In the genomic region with DNA sequence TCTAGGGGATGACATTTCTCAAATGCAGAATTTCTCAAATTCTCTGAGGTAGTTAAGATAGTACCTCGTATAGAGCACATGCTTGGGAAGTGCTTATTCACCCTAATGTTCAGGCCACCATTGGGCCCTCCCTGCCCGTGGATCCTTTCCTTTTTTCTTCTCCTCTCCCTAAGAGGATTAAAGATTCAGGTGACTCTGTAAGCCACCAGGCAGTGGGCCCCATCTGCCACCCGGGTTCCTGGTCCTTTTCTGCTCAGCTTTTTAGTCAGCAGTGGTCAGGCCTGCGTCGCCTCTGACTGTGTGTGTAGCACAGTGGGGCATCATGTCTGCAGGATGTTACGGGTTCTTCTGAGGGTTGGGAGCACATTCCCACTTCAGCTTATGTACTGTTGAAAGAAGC, we compare ENCODE assay signal across 32 cellular contexts.
"Had no signal": no experiment of that assay in that cellular context is flagged by ENCODE, and none has a peak within 500 bp of the region (broad histone marks: within the 10 kb centered on the region; RNA-seq: fewer than 3 reads in every experiment).

No MANE protein-coding gene starts in this region.

- H3K4me1 ChIP-seq: adrenal gland, body of pancreas, breast epithelium, SJCRH30 had no signal

- H3K27ac ChIP-seq: adrenal gland, body of pancreas, breast epithelium, SJCRH30, SK-N-MC had no signal

- H3K27me3 Mint-ChIP-seq: activated CD4-positive, alpha-beta memory T cell treated with anti-CD3 and anti-CD28 coated beads for 36 hours; activated CD4-positive, alpha-beta T cell treated with anti-CD3 and anti-CD28 coated beads for 36 hours; activated CD4-positive, alpha-beta T cell treated with anti-CD3 and anti-CD28 coated beads, Interleukin-2, amount 10 ng/mL, durations not matched to agents 7 days and 5 days had no signal

- H3K36me3 Mint-ChIP-seq: activated naive CD4-positive, alpha-beta T cell treated with anti-CD3 and anti-CD28 coated beads, Interleukin-2, amount 50 U/mL, for 72 hours had no signal

- H3K4me3 Mint-ChIP-seq: activated CD4-positive, alpha-beta memory T cell treated with anti-CD3 and anti-CD28 coated beads for 36 hours; activated CD4-positive, alpha-beta T cell treated with anti-CD3 and anti-CD28 coated beads for 36 hours; activated CD4-positive, alpha-beta T cell treated with anti-CD3 and anti-CD28 coated beads, Interleukin-2, amount 10 ng/mL, durations not matched to agents 7 days and 5 days; activated naive CD4-positive, alpha-beta T cell treated with anti-CD3 and anti-CD28 coated beads for 36 hours; activated T-cell treated with anti-CD3 and anti-CD28 coated beads, Interleukin-2, amount 50 U/mL, for 4 hours; activated T-helper 1 cell treated with anti-CD3 and anti-CD28 coated beads, Interleukin-12 subunit alpha, Interleukin-12 subunit beta, Interleukin-2, Interleukin-4 antibody, amounts not matched to agents 30 ng/mL and 10 ng/mL and 1 ng/mL, durations not matched to agents 14 hours and 24 hours and 36 hours; WTC11 had no signal

- H3K27ac Mint-ChIP-seq: activated CD4-positive, alpha-beta memory T cell treated with anti-CD3 and anti-CD28 coated beads for 36 hours; activated CD4-positive, alpha-beta T cell treated with anti-CD3 and anti-CD28 coated beads for 36 hours; activated CD4-positive, alpha-beta T cell treated with anti-CD3 and anti-CD28 coated beads, Interleukin-2, amount 10 ng/mL, durations not matched to agents 7 days and 5 days; activated naive CD4-positive, alpha-beta T cell treated with anti-CD3 and anti-CD28 coated beads for 36 hours; activated naive CD4-positive, alpha-beta T cell treated with anti-CD3 and anti-CD28 coated beads, Interleukin-2, amount 50 U/mL, for 72 hours; activated T-helper 1 cell treated with anti-CD3 and anti-CD28 coated beads, Interleukin-12 subunit alpha, Interleukin-12 subunit beta, Interleukin-2, Interleukin-4 antibody, amounts not matched to agents 30 ng/mL and 10 ng/mL and 1 ng/mL, durations not matched to agents 14 hours and 24 hours and 36 hours; WTC11 had no signal

- H3K27me3 ChIP-seq: adrenal gland, body of pancreas, breast epithelium, MG63, SJCRH30 had no signal

- H3K36me3 ChIP-seq: breast epithelium, SJCRH30 had no signal

- FAIRE-seq: astrocyte had no signal

- H3K9me3 ChIP-seq: adrenal gland, body of pancreas, breast epithelium, MG63, SJCRH30 had no signal

- ATAC-seq: activated CD4-positive, alpha-beta T cell treated with anti-CD3 and anti-CD28 coated beads for 36 hours; activated CD4-positive, CD25-positive, alpha-beta regulatory T cell treated with anti-CD3 and anti-CD28 coated beads, Interleukin-2, amount 50 U/mL, for 24 hours; activated naive CD4-positive, alpha-beta T cell treated with anti-CD3 and anti-CD28 coated beads, Interleukin-2, amount 50 U/mL, for 72 hours; activated T-cell treated with anti-CD3 and anti-CD28 coated beads, Interleukin-2, amount 50 U/mL, for 4 hours; body of pancreas; Panc1; WTC11 had no signal

- H3K4me1 Mint-ChIP-seq: WTC11 had no signal

- H3K9me3 Mint-ChIP-seq: activated CD4-positive, alpha-beta memory T cell treated with anti-CD3 and anti-CD28 coated beads for 36 hours; activated CD4-positive, alpha-beta T cell treated with anti-CD3 and anti-CD28 coated beads, Interleukin-2, amount 10 ng/mL, durations not matched to agents 7 days and 5 days; activated naive CD4-positive, alpha-beta T cell treated with anti-CD3 and anti-CD28 coated beads for 36 hours; activated naive CD4-positive, alpha-beta T cell treated with anti-CD3 and anti-CD28 coated beads, Interleukin-2, amount 50 U/mL, for 72 hours; activated T-cell treated with anti-CD3 and anti-CD28 coated beads, Interleukin-2, amount 50 U/mL, for 4 hours; activated T-helper 1 cell treated with anti-CD3 and anti-CD28 coated beads, Interleukin-12 subunit alpha, Interleukin-12 subunit beta, Interleukin-2, Interleukin-4 antibody, amounts not matched to agents 30 ng/mL and 10 ng/mL and 1 ng/mL, durations not matched to agents 14 hours and 24 hours and 36 hours; WTC11 had no signal

- H3K4me3 ChIP-seq: adrenal gland, body of pancreas, breast epithelium, MG63, SJCRH30, SK-N-MC had no signal

- DNase-seq: activated CD4-positive, alpha-beta memory T cell treated with anti-CD3 and anti-CD28 coated beads for 36 hours; activated CD4-positive, alpha-beta T cell treated with anti-CD3 and anti-CD28 coated beads for 36 hours; activated CD4-positive, alpha-beta T cell treated with anti-CD3 and anti-CD28 coated beads, Interleukin-2, amount 10 ng/mL, durations not matched to agents 7 days and 5 days; activated CD8-positive, alpha-beta memory T cell treated with anti-CD3 and anti-CD28 coated beads, Interleukin-2, amount 50 U/mL, for 4 hours; activated gamma-delta T cell treated with Interleukin-2 at 50 U/mL for 16 hours; activated naive CD4-positive, alpha-beta T cell treated with anti-CD3 and anti-CD28 coated beads for 36 hours; activated T-cell treated with anti-CD3 and anti-CD28 coated beads for 4 hours; activated T-cell treated with anti-CD3 and anti-CD28 coated beads, Interleukin-2, amount 50 U/mL, for 4 hours; adrenal gland; body of pancreas; Kasumi-1; KG1; MG63; NCI-H1048; NCI-H1105 treated with DMSO at 0.1 percent for 48 hours; NCI-H1436; NCI-H1694; NCI-H2029; NCI-H345; NCI-H526 treated with DMSO at 0.1 percent for 48 hours; NCI-H774; SHP77; SJCRH30; T1000 had no signal
